In the genomic region with DNA sequence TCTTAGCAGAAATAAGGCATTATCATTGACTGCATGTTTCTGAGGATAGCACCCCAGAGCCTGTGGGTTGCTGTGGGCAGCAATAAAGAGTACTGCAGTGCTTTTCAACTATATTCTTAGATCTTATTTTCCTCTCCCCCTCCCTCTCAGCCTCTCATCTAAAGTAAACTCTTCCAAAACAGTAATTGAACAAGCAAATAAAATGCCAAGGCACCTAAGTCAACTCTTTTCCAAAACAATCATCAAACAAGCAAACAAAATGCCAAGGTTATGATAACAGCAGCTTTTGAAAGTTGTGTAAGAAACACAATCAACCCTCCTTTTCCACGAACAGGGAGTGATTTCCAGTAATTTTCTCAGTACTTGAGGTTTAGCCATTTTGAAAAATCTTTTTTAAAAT, we compare ENCODE assay signal across 17 cellular contexts.
"Had no signal": no experiment of that assay in that cellular context is flagged by ENCODE, and none has a peak within 500 bp of the region (broad histone marks: within the 10 kb centered on the region; RNA-seq: fewer than 3 reads in every experiment).

No MANE protein-coding gene starts in this region.

- H3K27me3 Mint-ChIP-seq: central memory CD8-positive, alpha-beta T cell had no signal

- H3K4me1 ChIP-seq: heart left ventricle, right atrium auricular region had no signal

- H3K27ac Mint-ChIP-seq: nephron progenitor cell had no signal

- DNase-seq: cortex of kidney; dorsolateral prefrontal cortex; effector CD8-positive, alpha-beta T cell; foreskin melanocyte; heart left ventricle; hippocampal formation; kidney glomerular epithelial cell; mesenchymal stem cell; midbrain; nephron progenitor cell; stimulated activated CD4-positive, alpha-beta T cell treated with anti-CD3 and anti-CD28 coated beads, Interleukin-2, amount 100 ng/mL, for 48 hours; stimulated activated naive CD4-positive, alpha-beta T cell treated with Interleukin-2 at 50 U/mL for 16 hours; trophoblast cell had no signal

- H3K36me3 ChIP-seq: heart left ventricle, right atrium auricular region had no signal

- H3K4me1 Mint-ChIP-seq: central memory CD8-positive, alpha-beta T cell; nephron progenitor cell had no signal

- H3K27me3 ChIP-seq: heart left ventricle, right atrium auricular region had no signal

- H3K27ac ChIP-seq: heart left ventricle, right atrium auricular region had no signal

- H3K4me3 ChIP-seq: dorsolateral prefrontal cortex, heart left ventricle, lung, right atrium auricular region, smooth muscle cell had no signal

- ATAC-seq: heart left ventricle had no signal

- H3K4me3 Mint-ChIP-seq: central memory CD8-positive, alpha-beta T cell; nephron progenitor cell had no signal
